In the genomic region with DNA sequence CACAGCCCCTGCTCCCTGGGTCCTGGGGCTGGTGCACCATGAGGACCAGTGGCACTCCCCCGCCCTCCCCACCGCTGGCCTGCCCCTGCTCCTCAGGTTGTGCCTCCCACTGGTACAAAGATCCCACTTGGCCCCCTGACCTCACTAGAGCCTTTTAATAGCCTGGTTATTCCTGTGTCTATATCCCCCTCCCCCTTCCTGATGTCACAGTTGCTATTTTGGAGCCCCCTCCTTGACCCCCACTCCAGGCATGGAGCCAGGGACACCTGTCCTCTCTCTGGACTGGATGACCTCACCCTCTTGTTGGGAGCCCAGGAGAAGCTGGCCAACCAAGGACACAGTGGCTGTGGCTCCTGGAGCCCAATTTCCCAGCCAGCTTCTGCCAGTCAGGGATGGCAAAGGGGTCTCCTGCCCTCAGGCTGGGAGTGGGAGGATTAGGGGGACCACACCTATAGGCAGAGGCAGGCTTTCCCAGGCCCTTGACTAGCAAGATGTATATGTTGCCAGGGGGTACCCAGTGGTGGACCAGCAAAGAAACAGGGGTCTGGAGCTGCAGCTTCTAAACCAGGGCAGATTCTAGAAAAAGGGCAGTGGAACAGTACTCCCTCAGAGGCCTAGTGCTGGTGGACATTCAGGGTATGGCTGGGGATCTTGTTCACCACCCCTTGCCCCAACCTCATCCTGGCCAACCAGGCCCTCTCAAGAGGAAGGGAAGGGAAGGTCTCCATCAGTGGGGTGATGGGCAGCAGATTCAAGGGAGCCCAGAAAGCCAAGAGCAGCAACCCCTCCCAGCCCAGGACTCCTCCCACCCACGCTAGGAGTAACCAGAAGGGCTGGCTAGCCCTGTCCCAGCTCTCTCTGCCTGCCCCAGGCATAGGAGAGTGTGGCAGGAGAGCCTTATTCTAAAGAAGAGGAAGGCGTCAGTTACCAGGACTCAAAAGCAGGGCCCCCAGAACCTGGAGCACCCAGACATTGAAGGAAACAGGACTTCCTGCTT, we compare ENCODE assay signal across 13 cellular contexts. TPM values are rescaled to one million over a fixed set of nuclear protein-coding genes. Genes with fewer than 3 reads are reported as not detected.
DNase-seq lines count a peak whose midpoint lies in the region; ATAC-seq, FAIRE-seq and TF ChIP-seq lines count a peak whose summit lies in the region.
"Had no signal": no experiment of that assay in that cellular context is flagged by ENCODE, and none has a peak within 500 bp of the region (broad histone marks: within the 10 kb centered on the region; RNA-seq: fewer than 3 reads in every experiment).

No MANE protein-coding gene starts in this region.

- no peaks in the 10 kb centered on the region for H3K27me3 ChIP-seq in BLaER1 treated with 17β-estradiol and CSF1 and Interleukin-3, amounts not matched to agents 10 nM and 100 nM
- H3K27me3 ChIP-seq in cardiac muscle cell (no peaks in the 10 kb centered on the region), psoas muscle (ENCODE audit: insufficient read depth in 3 of 3, low read length in 2 of 3) (no peaks in the 10 kb centered on the region)

- peak overlapping the region in 10 of 11 experiments; percentile 3 to 84 (median 60); a peak in 14 of 22 replicates for H3K9ac ChIP-seq in BLaER1 treated with 17β-estradiol and CSF1 and Interleukin-3, amounts not matched to agents 10 nM and 100 nM

- H3K27ac ChIP-seq in BLaER1 treated with 17β-estradiol and CSF1 and Interleukin-3, amounts not matched to agents 10 nM and 100 nM = peak overlapping the region in 10 of 11 experiments; percentile 2 to 79 (median 72); a peak in 17 of 22 replicates
- H3K27ac ChIP-seq in cardiac muscle cell (peak overlapping the region; percentile 82), psoas muscle (peak overlapping the region; percentile 96)

- peak overlapping the region in 2 of 10 experiments; percentile 63 to 72; a peak in 2 of 20 replicates for H3K4me3 ChIP-seq in BLaER1 treated with 17β-estradiol and CSF1 and Interleukin-3, amounts not matched to agents 10 nM and 100 nM
- H3K4me3 ChIP-seq in cardiac muscle cell (no peak overlapping the region), psoas muscle (no peak overlapping the region)

- ATAC-seq in psoas muscle = peak; percentile 52 to 69 (median 64)
- no peak for ATAC-seq in HG03571 (IDR thresholded peaks at IDR 0.05; ENCODE audit: unreplicated experiment)

- 42 to 49% (median 42%) methylated on average over 4 of the region's 4 CpGs for WGBS in psoas muscle, 3 donors

- DNase-seq in SHP77 (lab: John Stamatoyannopoulos, UW) (peak; percentile 70 to 75), cardiac muscle cell (ENCODE audit: low read depth in 1 of 2, low spot score in 1 of 2) (peak in 1 of 2 donors; percentile 92), psoas muscle (peak; percentile 81 to 96), Kasumi-1 (lab: John Stamatoyannopoulos, UW) (no peak), NCI-H345 (lab: John Stamatoyannopoulos, UW) (no peak), GM19239 (ENCODE audit: insufficient read length, low spot score) (no peak)
- DNase-seq: activated CD8-positive, alpha-beta memory T cell treated with anti-CD3 and anti-CD28 coated beads, Interleukin-2, amount 50 U/mL, for 48 hours; AML-193; NCI-H1092 treated with DMSO at 0.1 percent for 48 hours; posterior cingulate gyrus had no signal

- peaks cover 36 to 100% (median 86%) of the 10 kb centered on the region in 11 experiments; a peak in 19 of 22 replicates for H4K20me1 ChIP-seq in BLaER1 treated with 17β-estradiol and CSF1 and Interleukin-3, amounts not matched to agents 10 nM and 100 nM

- peaks cover 0 to 33% (median 15%) of the 10 kb centered on the region in 11 experiments; a peak in 12 of 22 replicates for H3K36me3 ChIP-seq in BLaER1 treated with 17β-estradiol and CSF1 and Interleukin-3, amounts not matched to agents 10 nM and 100 nM
- H3K36me3 ChIP-seq in cardiac muscle cell (no peaks in the 10 kb centered on the region), psoas muscle (ENCODE audit: insufficient read depth in 1 of 2, low read depth in 1 of 2) (peaks cover 0 to 30% of the 10 kb centered on the region in 2 donors)

- FAIRE-seq in GM19239 (lab: Jason Lieb, UNC) = no peak
- FAIRE-seq: islet of Langerhans had no signal

- H3K4me1 ChIP-seq in BLaER1 treated with 17β-estradiol and CSF1 and Interleukin-3, amounts not matched to agents 10 nM and 100 nM = peaks cover 87 to 100% (median 99%) of the 10 kb centered on the region in 10 experiments
- H3K4me1 ChIP-seq in cardiac muscle cell (ENCODE audit: low read depth) = peaks cover 70% of the 10 kb centered on the region
- peaks cover 90% of the 10 kb centered on the region for H3K4me1 ChIP-seq in psoas muscle

- TF ChIP-seq CTCF in cardiac muscle cell (IDR thresholded peaks at IDR 0.05; ENCODE audit: low read depth, low read length) (no peak), psoas muscle (IDR thresholded peaks at IDR 0.05) (no peak)

- intact Hi-C loops in psoas muscle (cut with DNase I) = loop anchor here (5.0 to 10.0 kb wide), 3 partner anchors 40 to 1730 kb away; partner anchors contain the start of genes G6PC3 (in 1 of the 2) and TMEM101 (in 1 of the 2)

- H3K4me2 ChIP-seq in BLaER1 treated with 17β-estradiol and CSF1 and Interleukin-3, amounts not matched to agents 10 nM and 100 nM = peak overlapping the region; percentile 96 to 100 (median 99)

- no peaks in the 10 kb centered on the region for H3K9me3 ChIP-seq in BLaER1 treated with 17β-estradiol and CSF1 and Interleukin-3, amounts not matched to agents 10 nM and 100 nM (replicated peaks in 1 of 11)
- H3K9me3 ChIP-seq in cardiac muscle cell (ENCODE audit: low read depth) (no peaks in the 10 kb centered on the region), psoas muscle (no peaks in the 10 kb centered on the region)

RNA-seq across cellular contexts. Expression of gene HDAC5, which starts 10.9 kb away (rescaled TPM):
- total RNA-seq in cardiac muscle cell = 164 and 300 TPM in 2 replicates
- polyA plus RNA-seq in cardiac muscle cell = 94.1 and 209 TPM in 2 replicates
- total RNA-seq in psoas muscle = 10 to 100 TPM; 24.4 to 75.6 (median 61.2) TPM
- 10 to 100 TPM in 2 of 3 donors, 1 to 10 TPM in 1; 8.8 to 35.8 (median 30.2) TPM for polyA plus RNA-seq in psoas muscle

RNA-seq across cellular contexts. Expression of gene HROB, which starts 29.1 kb away (rescaled TPM):
- total RNA-seq in cardiac muscle cell (3.6 and 9.6 TPM in 2 replicates), psoas muscle (1 to 10 TPM in 1 of 4 donors, under 1 TPM in 3; 0.25 to 1.1 (median 0.39) TPM)
- polyA plus RNA-seq in cardiac muscle cell (7.8 and 15.6 TPM in 2 replicates), psoas muscle (under 1 TPM; 0.53 to 0.77 (median 0.65) TPM)

RNA-seq across cellular contexts. Expression of gene G6PC3, which starts 42.0 kb away (rescaled TPM):
- total RNA-seq in cardiac muscle cell = 93.1 and 95.3 TPM in 2 replicates
- 162 and 234 TPM in 2 replicates for polyA plus RNA-seq in cardiac muscle cell
- 10 to 100 TPM; 27.7 to 43.3 (median 37.6) TPM for total RNA-seq in psoas muscle
- polyA plus RNA-seq in psoas muscle = 10 to 100 TPM; 43.9 to 72.9 (median 61.0) TPM

RNA-seq across cellular contexts. Expression of gene LSM12, which starts 46.1 kb away (rescaled TPM):
- total RNA-seq in cardiac muscle cell (31.0 and 45.3 TPM in 2 replicates), psoas muscle (10 to 100 TPM; 39.6 to 65.9 (median 52.9) TPM)
- polyA plus RNA-seq in cardiac muscle cell (46.5 and 60.7 TPM in 2 replicates), psoas muscle (10 to 100 TPM; 42.7 to 52.9 (median 47.9) TPM)

RNA-seq across cellular contexts. Expression of gene ASB16, which starts 57.9 kb away (rescaled TPM):
- total RNA-seq in cardiac muscle cell (3.1 and 6.4 TPM in 2 replicates), psoas muscle (10 to 100 TPM; 17.0 to 43.4 (median 26.1) TPM)
- polyA plus RNA-seq in cardiac muscle cell (5.5 and 6.4 TPM in 2 replicates), psoas muscle (10 to 100 TPM in 1 of 3 donors, 1 to 10 TPM in 2; 1.1 to 16.5 (median 9.9) TPM)

Comparison
In these comparisons a context has a peak if more than half of its experiments do, and no peak if none do; other contexts are left out.
1. DNase-seq: peak in SHP77 (2 of 2) and psoas muscle (2 of 2); none in Kasumi-1 (0 of 2), NCI-H345 (single experiment) and GM19239 (single experiment).
2. Peak in every context shown above with its lines, with median percentiles within 50 percentile points of each other: H3K27ac ChIP-seq.